13 cellular contexts compared by ENCODE assay signal in the genomic region with DNA sequence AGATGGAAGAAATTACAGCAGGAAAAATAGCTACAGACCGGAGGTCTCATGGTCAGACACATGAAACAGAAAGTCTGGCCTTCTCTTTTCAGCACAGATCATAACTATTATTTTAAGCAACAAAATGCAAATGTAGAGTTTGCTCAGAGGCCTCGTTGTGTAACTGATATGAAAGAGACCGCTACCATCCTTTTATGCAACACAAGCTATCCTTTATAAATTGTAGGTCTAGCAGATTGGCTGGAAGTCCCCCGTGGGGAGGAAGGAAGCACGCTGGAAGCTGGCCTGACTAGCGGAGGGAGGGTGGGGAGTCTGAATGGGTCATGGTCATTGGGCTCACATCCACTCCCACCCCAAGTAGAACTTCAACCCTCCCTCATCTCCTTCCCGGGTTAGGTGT. TPM values are rescaled to one million over a fixed set of nuclear protein-coding genes. Genes with fewer than 3 reads are reported as not detected.
DNase-seq lines count a peak whose midpoint lies in the region; ATAC-seq and TF ChIP-seq lines count a peak whose summit lies in the region.
"Had no signal": no experiment of that assay in that cellular context is flagged by ENCODE, and none has a peak within 500 bp of the region (broad histone marks: within the 10 kb centered on the region; RNA-seq: fewer than 3 reads in every experiment).

No MANE protein-coding gene starts in this region.

- H3K4me1 Mint-ChIP-seq in activated T-helper 1 cell treated with anti-CD3 and anti-CD28 coated beads, Interleukin-12 subunit alpha, Interleukin-12 subunit beta, Interleukin-2, Interleukin-4 antibody, amounts not matched to agents 30 ng/mL and 10 ng/mL and 1 ng/mL, durations not matched to agents 14 hours and 24 hours and 36 hours (ENCODE audit: low read depth) = no peaks in the 10 kb centered on the region

- no peak overlapping the region for H3K27ac Mint-ChIP-seq in activated T-helper 1 cell treated with anti-CD3 and anti-CD28 coated beads, Interleukin-12 subunit alpha, Interleukin-12 subunit beta, Interleukin-2, Interleukin-4 antibody, amounts not matched to agents 30 ng/mL and 10 ng/mL and 1 ng/mL, durations not matched to agents 14 hours and 24 hours and 36 hours
- H3K27ac Mint-ChIP-seq: memory B cell had no signal

- ATAC-seq in GM21390 (IDR thresholded peaks at IDR 0.05; ENCODE audit: unreplicated experiment) (peak; percentile 89), HG03175 (IDR thresholded peaks at IDR 0.05; ENCODE audit: unreplicated experiment) (peak; percentile 52), Right ventricle myocardium superior (ENCODE audit: poor library complexity) (peak; percentile 71)

- H3K4me3 ChIP-seq in GM06990 (replicated peaks; ENCODE audit: low read depth, low read length) = no peak overlapping the region; the same call in 1 of the 2 replicates

- H3K27me3 Mint-ChIP-seq in activated T-helper 1 cell treated with anti-CD3 and anti-CD28 coated beads, Interleukin-12 subunit alpha, Interleukin-12 subunit beta, Interleukin-2, Interleukin-4 antibody, amounts not matched to agents 30 ng/mL and 10 ng/mL and 1 ng/mL, durations not matched to agents 14 hours and 24 hours and 36 hours (ENCODE audit: insufficient read depth) = no peaks in the 10 kb centered on the region
- H3K27me3 Mint-ChIP-seq: memory B cell had no signal

- no peaks in the 10 kb centered on the region for H3K36me3 Mint-ChIP-seq in activated T-helper 1 cell treated with anti-CD3 and anti-CD28 coated beads, Interleukin-12 subunit alpha, Interleukin-12 subunit beta, Interleukin-2, Interleukin-4 antibody, amounts not matched to agents 30 ng/mL and 10 ng/mL and 1 ng/mL, durations not matched to agents 14 hours and 24 hours and 36 hours (ENCODE audit: low read depth)

- peaks cover 12% of the 10 kb centered on the region for H3K9me3 Mint-ChIP-seq in activated T-helper 1 cell treated with anti-CD3 and anti-CD28 coated beads, Interleukin-12 subunit alpha, Interleukin-12 subunit beta, Interleukin-2, Interleukin-4 antibody, amounts not matched to agents 30 ng/mL and 10 ng/mL and 1 ng/mL, durations not matched to agents 14 hours and 24 hours and 36 hours

- TF ChIP-seq CTCF in GM06990 (IDR thresholded peaks at IDR 0.05; ENCODE audit: insufficient read depth, low read length, poor library complexity, severe bottlenecking) = no peak

- H3K36me3 ChIP-seq in GM06990 (ENCODE audit: control insufficient read depth, insufficient read depth, low read length) = no peaks in the 10 kb centered on the region

- no peaks in the 10 kb centered on the region; the same call in 1 of the 2 replicates for H3K27me3 ChIP-seq in GM06990 (replicated peaks; ENCODE audit: control insufficient read depth, insufficient read depth, low read length)

- peak; percentile 13 for DNase-seq in GM06990 (ENCODE audit: extremely low read depth, insufficient read length)
- peak; percentile 63 for DNase-seq in Right ventricle myocardium superior
- no peak for DNase-seq in activated T-helper 1 cell treated with anti-CD3 and anti-CD28 coated beads, Interleukin-12 subunit alpha, Interleukin-12 subunit beta, Interleukin-2, Interleukin-4 antibody, amounts not matched to agents 30 ng/mL and 10 ng/mL and 1 ng/mL, durations not matched to agents 14 hours and 24 hours and 36 hours (ENCODE audit: low spot score)
- DNase-seq in LoVo (ENCODE audit: low spot score) = no peak
- no peak for DNase-seq in OCI-M2 (lab: John Stamatoyannopoulos, UW; ENCODE audit: unreplicated experiment)
- no peak for DNase-seq in NCI-H146 treated with DMSO at 0.1 percent for 48 hours (lab: John Stamatoyannopoulos, UW; ENCODE audit: unreplicated experiment)
- DNase-seq: activated T-cell treated with anti-CD3 and anti-CD28 coated beads for 4 hours, H7 had no signal

- intact Hi-C loops in Right ventricle myocardium superior (cut with DNase I) = loop anchor here (2.0 to 10.0 kb wide), 2 partner anchors 161 to 297 kb away; a partner anchor contains a TSS
- intact Hi-C loops in activated T-helper 1 cell treated with anti-CD3 and anti-CD28 coated beads, Interleukin-12 subunit alpha, Interleukin-12 subunit beta, Interleukin-2, Interleukin-4 antibody, amounts not matched to agents 30 ng/mL and 10 ng/mL and 1 ng/mL, durations not matched to agents 14 hours and 24 hours and 36 hours (cut with micrococcal nuclease) = loop anchor here (2.0 kb wide), 2 partner anchors 161 to 295 kb away; no protein-coding TSS in a partner anchor

- H3K4me3 Mint-ChIP-seq in activated T-helper 1 cell treated with anti-CD3 and anti-CD28 coated beads, Interleukin-12 subunit alpha, Interleukin-12 subunit beta, Interleukin-2, Interleukin-4 antibody, amounts not matched to agents 30 ng/mL and 10 ng/mL and 1 ng/mL, durations not matched to agents 14 hours and 24 hours and 36 hours = no peak overlapping the region
- H3K4me3 Mint-ChIP-seq: memory B cell had no signal

RNA-seq across cellular contexts. Expression of a gene that starts 27.7 kb away (rescaled TPM):
- not detected for total RNA-seq in Right ventricle myocardium superior
- total RNA-seq in activated T-helper 1 cell treated with anti-CD3 and anti-CD28 coated beads, Interleukin-12 subunit alpha, Interleukin-12 subunit beta, Interleukin-2, Interleukin-4 antibody, amounts not matched to agents 30 ng/mL and 10 ng/mL and 1 ng/mL, durations not matched to agents 14 hours and 24 hours and 36 hours = not detected in 2 replicates
- total RNA-seq: fibroblast of lung; H7; T-helper 2 cell treated with Interferon-gamma antibody and Interleukin-4, amounts not matched to agents 100 ng/mL and 5 ng/mL, for 36 hours had no signal

Comparison
In these comparisons a context has a peak if more than half of its experiments do, and no peak if none do; other contexts are left out.
1. DNase-seq: peak in GM06990 (single experiment) and Right ventricle myocardium superior (single experiment); none in activated T-helper 1 cell treated with anti-CD3 and anti-CD28 coated beads, Interleukin-12 subunit alpha, Interleukin-12 subunit beta, Interleukin-2, Interleukin-4 antibody, amounts not matched to agents 30 ng/mL and 10 ng/mL and 1 ng/mL, durations not matched to agents 14 hours and 24 hours and 36 hours (single experiment), LoVo (single experiment), OCI-M2 (single experiment) and NCI-H146 treated with DMSO at 0.1 percent for 48 hours (single experiment).
2. Peak in every context shown above with its lines, with median percentiles within 50 percentile points of each other: ATAC-seq.